ENCODE assay signal across 24 cellular contexts in the genomic region with DNA sequence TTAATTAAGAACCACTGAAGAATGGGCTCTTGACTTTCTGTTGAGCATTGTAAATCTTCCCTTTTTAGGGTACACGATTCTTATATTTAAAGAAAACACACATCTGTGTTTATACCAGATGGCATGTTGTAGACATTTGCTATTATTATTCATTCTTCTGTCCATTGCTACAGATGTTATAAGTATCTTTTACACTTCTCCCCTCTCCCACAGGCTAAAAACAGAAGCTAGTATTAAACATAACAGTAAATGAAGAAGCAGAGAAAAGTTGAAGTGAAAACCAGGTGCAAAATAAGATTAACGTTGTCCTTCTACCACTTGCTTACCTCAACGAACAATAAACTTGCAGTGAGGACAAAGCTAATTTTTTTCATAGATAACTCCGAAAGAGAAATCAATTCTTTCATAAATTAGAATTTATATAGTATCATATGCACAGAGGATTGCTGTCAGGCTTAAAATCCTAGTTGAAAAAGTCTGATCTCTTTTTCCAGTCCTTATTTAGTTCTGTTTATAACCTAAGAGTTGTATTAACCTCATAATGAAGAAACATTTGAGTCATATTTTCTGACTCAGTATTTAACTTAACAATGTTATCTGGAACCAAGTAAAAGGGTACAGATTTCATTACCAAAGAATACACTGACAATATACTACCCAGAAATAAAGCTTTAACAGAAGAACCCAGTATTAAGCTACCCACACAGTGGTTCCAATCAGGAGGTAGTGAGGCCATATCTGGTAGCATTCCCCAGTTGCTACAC. TPM values are rescaled to one million over a fixed set of nuclear protein-coding genes. Genes with fewer than 3 reads are reported as not detected.
"Had no signal": no experiment of that assay in that cellular context is flagged by ENCODE, and none has a peak within 500 bp of the region (broad histone marks: within the 10 kb centered on the region; RNA-seq: fewer than 3 reads in every experiment).

No MANE protein-coding gene starts in this region.

- H3K9me3 ChIP-seq: esophagus muscularis mucosa, gastrocnemius medialis, heart right ventricle, ovary, suprapubic skin, tibial artery, upper lobe of left lung, uterus had no signal

- H3K4me1 Mint-ChIP-seq: mesothelial cell of epicardium; stimulated activated effector memory CD8-positive, alpha-beta T cell treated with anti-CD3 and anti-CD28 coated beads, Interleukin-12 subunit alpha, Interleukin-12 subunit beta, amount 100 ng/mL, for 72 hours had no signal

- H3K4me1 ChIP-seq: suprapubic skin, tibial artery, upper lobe of left lung, uterus had no signal

- H3K27me3 ChIP-seq: esophagus muscularis mucosa, gastrocnemius medialis, neural progenitor cell, ovary, suprapubic skin, tibial artery, upper lobe of left lung, uterus had no signal

- H3K36me3 Mint-ChIP-seq: mesothelial cell of epicardium; natural killer cell treated with Interleukin-12 subunit alpha and Interleukin-12 subunit beta and Interleukin-15 and Interleukin-18, amount 100 ng/mL, for 72 hours; neural progenitor cell; stimulated activated effector memory CD8-positive, alpha-beta T cell treated with anti-CD3 and anti-CD28 coated beads, Interleukin-12 subunit alpha, Interleukin-12 subunit beta, amount 100 ng/mL, for 72 hours had no signal

- H3K9me3 Mint-ChIP-seq: mesothelial cell of epicardium; natural killer cell treated with Interleukin-12 subunit alpha and Interleukin-12 subunit beta and Interleukin-15 and Interleukin-18, amount 100 ng/mL, for 72 hours; stimulated activated effector memory CD8-positive, alpha-beta T cell treated with anti-CD3 and anti-CD28 coated beads, Interleukin-12 subunit alpha, Interleukin-12 subunit beta, amount 100 ng/mL, for 72 hours had no signal

- DNase-seq: effector memory CD4-positive, alpha-beta T cell; gastrocnemius medialis; heart right ventricle; hypothalamus; islet precursor cell; nucleus accumbens; ovary; right cardiac atrium; stimulated activated CD4-positive, alpha-beta T cell treated with anti-CD3 and anti-CD28 coated beads, Interleukin-4, amount 100 ng/mL, for 1 hour; stimulated activated CD8-positive, alpha-beta memory T cell treated with anti-CD3 and anti-CD28 coated beads, Interleukin-4, amount 100 ng/mL, for 48 hours; stimulated activated naive CD8-positive, alpha-beta T cell treated with anti-CD3 and anti-CD28 coated beads, Interleukin-15, Interleukin-2, amounts not matched to agents 100 U/mL and 50 U/mL, for 24 hours; tibial artery; uterus had no signal

- H3K36me3 ChIP-seq: esophagus muscularis mucosa, gastrocnemius medialis, heart right ventricle, neural progenitor cell, ovary, suprapubic skin, tibial artery, upper lobe of left lung, uterus had no signal

- H3K4me2 ChIP-seq: neural progenitor cell had no signal

- H3K27ac Mint-ChIP-seq: mesothelial cell of epicardium; natural killer cell treated with Interleukin-12 subunit alpha and Interleukin-12 subunit beta and Interleukin-15 and Interleukin-18, amount 100 ng/mL, for 72 hours; neural progenitor cell; progenitor cell of endocrine pancreas; stimulated activated effector memory CD8-positive, alpha-beta T cell treated with anti-CD3 and anti-CD28 coated beads, Interleukin-12 subunit alpha, Interleukin-12 subunit beta, amount 100 ng/mL, for 72 hours had no signal

- H3K9ac ChIP-seq: neural progenitor cell had no signal

- H2AFZ ChIP-seq: neural progenitor cell had no signal

- H3K4me3 Mint-ChIP-seq: mesothelial cell of epicardium; natural killer cell treated with Interleukin-12 subunit alpha and Interleukin-12 subunit beta and Interleukin-15 and Interleukin-18, amount 100 ng/mL, for 72 hours; neural progenitor cell; stimulated activated effector memory CD8-positive, alpha-beta T cell treated with anti-CD3 and anti-CD28 coated beads, Interleukin-12 subunit alpha, Interleukin-12 subunit beta, amount 100 ng/mL, for 72 hours had no signal

- ATAC-seq: gastrocnemius medialis; heart right ventricle; left lobe of liver; natural killer cell treated with Interleukin-12 subunit alpha and Interleukin-12 subunit beta and Interleukin-15 and Interleukin-18, amount 100 ng/mL, for 72 hours; right cardiac atrium; stimulated activated effector memory CD8-positive, alpha-beta T cell treated with anti-CD3 and anti-CD28 coated beads, Interleukin-12 subunit alpha, Interleukin-12 subunit beta, amount 100 ng/mL, for 72 hours; stimulated activated naive CD8-positive, alpha-beta T cell treated with anti-CD3 and anti-CD28 coated beads, Interleukin-15, Interleukin-2, amounts not matched to agents 100 U/mL and 50 U/mL, for 24 hours had no signal

- H3K27ac ChIP-seq: epithelial cell of prostate, gastrocnemius medialis, heart right ventricle, neural progenitor cell, ovary, suprapubic skin, tibial artery, upper lobe of left lung, uterus had no signal

- H3K4me3 ChIP-seq: esophagus muscularis mucosa, gastrocnemius medialis, heart right ventricle, neural progenitor cell, ovary, suprapubic skin, tibial artery, upper lobe of left lung, uterus had no signal

RNA-seq across cellular contexts. Expression of gene ZNF385B, which starts 16.4 kb away (rescaled TPM):
- total RNA-seq: fibroblast of villous mesenchyme; natural killer cell treated with Interleukin-12 subunit alpha and Interleukin-12 subunit beta and Interleukin-15 and Interleukin-18, amount 100 ng/mL, for 72 hours had no signal
